In genomic region chr10:129323877-129324276, GRCh38 we compare ENCODE assay signal across 21 cellular contexts.
"Had no signal": no experiment of that assay in that cellular context is flagged by ENCODE, and none has a peak within 500 bp of the region (broad histone marks: within the 10 kb centered on the region; RNA-seq: fewer than 3 reads in every experiment).

No MANE protein-coding gene starts in this region.

- H3K27me3 ChIP-seq: adrenal gland had no signal

- H3K4me3 ChIP-seq: adrenal gland, MG63 had no signal

- H3K36me3 ChIP-seq: adrenal gland, MG63 had no signal

- DNase-seq: activated CD4-positive, alpha-beta T cell treated with anti-CD3 and anti-CD28 coated beads for 48 hours; activated CD4-positive, alpha-beta T cell treated with anti-CD3 and anti-CD28 coated beads, Interleukin-2, amount 50 U/mL, for 4 hours; activated CD4-positive, CD25-positive, alpha-beta regulatory T cell treated with anti-CD3 and anti-CD28 coated beads, Interleukin-2, amount 50 U/mL, for 72 hours; activated CD8-positive, alpha-beta memory T cell treated with anti-CD3 and anti-CD28 coated beads, Interleukin-2, amount 50 U/mL, for 48 hours; activated CD8-positive, alpha-beta T cell treated with anti-CD3 and anti-CD28 coated beads, Interleukin-2, amount 10 ng/mL, durations not matched to agents 7 days and 5 days; activated naive CD4-positive, alpha-beta T cell treated with anti-CD3 and anti-CD28 coated beads, Interleukin-2, amount 50 U/mL, for 16 hours; activated naive CD8-positive, alpha-beta T cell treated with anti-CD3 and anti-CD28 coated beads, Interleukin-2, amount 10 ng/mL, durations not matched to agents 7 days and 5 days; activated T-cell treated with anti-CD3 and anti-CD28 coated beads, Interleukin-2, amount 50 U/mL, for 1 hour; adrenal gland; anterior cingulate cortex; cerebellar nuclear complex; MG63; MV-4-11; NCI-H1092 treated with DMSO at 0.1 percent for 48 hours; NCI-H1436; NCI-H187; NCI-H2081; NCI-H446; NCI-H524; PC-3; SHP77 treated with DMSO at 0.1 percent for 48 hours had no signal

- ATAC-seq: activated CD8-positive, alpha-beta T cell treated with anti-CD3 and anti-CD28 coated beads, Interleukin-2, amount 10 ng/mL, durations not matched to agents 7 days and 5 days; PC-3 had no signal

- H3K9me3 ChIP-seq: adrenal gland had no signal

- H3K4me1 ChIP-seq: adrenal gland had no signal

- H3K27ac ChIP-seq: adrenal gland had no signal
